ENCODE assay signal across 9 cellular contexts in genomic region chr15:58003810-58004209, GRCh38.
"Had no signal": no experiment of that assay in that cellular context is flagged by ENCODE, and none has a peak within 500 bp of the region (broad histone marks: within the 10 kb centered on the region; RNA-seq: fewer than 3 reads in every experiment).

No MANE protein-coding gene starts in this region.

- H3K9ac ChIP-seq: KMS-11 had no signal

- H3K9me3 ChIP-seq: HAP-1 had no signal

- H3K27ac ChIP-seq: KMS-11 had no signal

- H2AFZ ChIP-seq: GM23338 had no signal

- H3K4me2 ChIP-seq: GM23338, KMS-11 had no signal

- H3K36me3 ChIP-seq: HAP-1 had no signal

- ATAC-seq: GM23338, HCT116 had no signal

- FAIRE-seq: HTR-8/SVneo had no signal

- H3K4me3 ChIP-seq: GM23338, HAP-1 had no signal

- DNase-seq: H7, HFFc6, Karpas-422, KBM-7 had no signal
